In the genomic region with DNA sequence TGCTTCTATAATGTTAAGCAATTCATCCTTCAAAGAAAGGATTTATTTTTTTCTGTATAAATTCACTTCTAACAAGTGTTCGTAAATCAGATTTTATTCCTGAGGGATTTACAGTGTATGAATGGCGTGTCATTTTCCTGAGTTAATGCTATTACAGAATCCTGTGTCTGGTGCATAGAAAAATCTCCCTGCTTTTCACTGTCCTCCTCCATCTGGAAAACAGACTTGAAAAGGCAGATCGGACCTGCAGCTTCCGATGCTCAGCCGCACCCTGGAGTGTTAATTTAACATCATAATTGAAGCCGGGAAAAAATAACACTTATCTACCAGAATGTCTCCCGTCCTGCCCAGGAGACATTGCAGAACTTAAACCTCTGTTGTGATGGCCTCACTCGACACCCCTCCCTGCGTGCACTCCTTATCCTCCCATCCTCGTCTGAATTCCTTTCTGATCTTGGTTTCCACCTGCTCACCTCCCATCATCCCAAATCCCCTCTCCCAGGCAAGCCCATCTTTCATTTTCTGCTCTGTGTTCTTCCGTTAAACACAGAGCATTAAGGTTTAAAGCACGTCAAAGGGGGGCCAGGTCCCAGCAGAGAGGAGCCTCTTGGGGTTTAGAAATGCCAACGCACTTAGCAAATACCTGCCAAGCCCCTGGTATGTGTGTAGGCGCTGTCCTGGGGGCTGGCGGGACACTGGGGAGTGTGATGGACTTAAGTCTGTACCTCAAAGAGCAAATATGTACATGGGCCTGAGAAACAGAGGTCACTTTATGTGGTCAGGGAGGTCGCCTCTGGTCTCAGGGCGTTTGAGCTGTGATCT, we compare ENCODE assay signal across 19 cellular contexts.
DNase-seq lines count a peak whose midpoint lies in the region; ATAC-seq, FAIRE-seq and TF ChIP-seq lines count a peak whose summit lies in the region.
"Had no signal": no experiment of that assay in that cellular context is flagged by ENCODE, and none has a peak within 500 bp of the region (broad histone marks: within the 10 kb centered on the region; RNA-seq: fewer than 3 reads in every experiment).

No MANE protein-coding gene starts in this region.

- H3K9me2 ChIP-seq in SK-N-SH, result no peaks in the 10 kb centered on the region

- POLR2A ChIA-PET in SK-N-SH (lab: Yijun Ruan, JAX) (no interaction called here), T-cell (lab: Charles Lee) (no interaction called here)

- H3K27me3 ChIP-seq in SK-N-SH (ENCODE audit: insufficient read depth), result no peaks in the 10 kb centered on the region

- H3K79me2 ChIP-seq in SK-N-SH (ENCODE audit: insufficient read depth), result no peaks in the 10 kb centered on the region

- peak in 1 of 2 experiments; percentile 65; a peak in 1 of 4 replicates for TF ChIP-seq EP300 in SK-N-SH (IDR thresholded peaks at IDR 0.05; ENCODE audit: borderline replicate concordance in 1 of 2, low read depth in 1 of 2, low read length in 1 of 2)

- ATAC-seq in Right ventricle myocardium inferior (no peak), left cardiac atrium (no peak), T-cell (replicated peaks in 1 of 4) (no peak)
- no peak for ATAC-seq in activated T-cell treated with anti-CD3 and anti-CD28 coated beads, Interleukin-2, amount 50 U/mL, for 72 hours (replicated peaks in 1 of 2)
- ATAC-seq: A549, GM12878 had no signal

- H3F3A ChIP-seq in SK-N-SH (replicated peaks; ENCODE audit: insufficient read depth), result no peaks in the 10 kb centered on the region

- peaks cover 0 to 20% of the 10 kb centered on the region in 2 experiments; a peak in 1 of 4 replicates for H3K4me1 ChIP-seq in SK-N-SH (ENCODE audit: control insufficient read depth in 1 of 2, insufficient read depth in 2 of 2, low read depth in 1 of 2, low read length in 1 of 2)
- H3K4me1 ChIP-seq: A549 had no signal

- peak overlapping the region in 1 of 2 experiments; percentile 50; a peak in 1 of 4 replicates for H3K27ac ChIP-seq in SK-N-SH (ENCODE audit: low read depth in 2 of 2, low read length in 1 of 2)
- H3K27ac ChIP-seq: A549 had no signal

- no peak overlapping the region for H3K4me3 ChIP-seq in SK-N-SH (ENCODE audit: low read depth in 2 of 2, low read length in 1 of 2)
- H3K4me3 ChIP-seq: A549, GM12878 had no signal

- peaks cover 0 to 6% (median 1%) of the 10 kb centered on the region in 3 donors for H3K9me3 Mint-ChIP-seq in T-cell
- H3K9me3 Mint-ChIP-seq in activated T-cell treated with anti-CD3 and anti-CD28 coated beads, Interleukin-2, amount 50 U/mL, for 72 hours, result peaks cover 0 to 3% of the 10 kb centered on the region in 2 donors

- H3K9me3 ChIP-seq in SK-N-SH, result no peaks in the 10 kb centered on the region; the same call in 1 of the 2 replicates
- H3K9me3 ChIP-seq: A549 had no signal

- no peak for TF ChIP-seq CTCF in SK-N-SH (IDR thresholded peaks at IDR 0.05)

- no peak overlapping the region for H3K9ac ChIP-seq in SK-N-SH

- H3K4me2 ChIP-seq in SK-N-SH, result no peak overlapping the region
- H3K4me2 ChIP-seq: A549 had no signal

- peak overlapping the region in 1 of 2 donors; percentile 21 for H3K27ac Mint-ChIP-seq in T-cell
- no peak overlapping the region for H3K27ac Mint-ChIP-seq in activated T-cell treated with anti-CD3 and anti-CD28 coated beads, Interleukin-2, amount 50 U/mL, for 72 hours

- DNase-seq in Right ventricle myocardium inferior (ENCODE audit: missing footprints) (peak; percentile 45), left cardiac atrium (no peak), SK-N-SH (peak; percentile 80), mesenteric fat pad (ENCODE audit: low spot score) (peak; percentile 45), urothelium cell line (ENCODE audit: low spot score) (no peak), T-cell (no peak), erythroblast (lab: John Stamatoyannopoulos, UW) (no peak)
- no peak for DNase-seq in activated T-cell treated with anti-CD3 and anti-CD28 coated beads, Interleukin-2, amount 50 U/mL, for 72 hours
- DNase-seq: Calu3, IMR-90, Kasumi-1, NCI-H187 treated with DMSO at 0.1 percent for 48 hours, NCI-H2171 treated with DMSO at 0.1 percent for 48 hours, NCI-H774, SIG-M5 had no signal

- FAIRE-seq in urothelium cell line (lab: Jason Lieb, UNC), result peak; percentile 50
- FAIRE-seq: A549, GM12878, GM18507, H54 had no signal

- CTCF ChIA-PET in SK-N-SH (lab: Yijun Ruan, JAX), result interaction anchor here (1.7 kb wide), 1 partner anchor 14 kb away, joined by 3 read pairs; no protein-coding TSS in a partner anchor
- CTCF ChIA-PET in T-cell (lab: Charles Lee), result no interaction called here

- TF ChIP-seq POLR2A in erythroblast (IDR thresholded peaks at IDR 0.05; ENCODE audit: low read length), result no peak

- H3K36me3 ChIP-seq in SK-N-SH (replicated peaks in 1 of 2; ENCODE audit: control insufficient read depth in 1 of 2, insufficient read depth in 2 of 2, low read length in 1 of 2), result no peaks in the 10 kb centered on the region

- H3K27me3 Mint-ChIP-seq in T-cell, result no peaks in the 10 kb centered on the region
- H3K27me3 Mint-ChIP-seq in activated T-cell treated with anti-CD3 and anti-CD28 coated beads, Interleukin-2, amount 50 U/mL, for 72 hours (ENCODE audit: low read depth), result no peaks in the 10 kb centered on the region

- TF ChIP-seq RAD21 in SK-N-SH (IDR thresholded peaks at IDR 0.05; ENCODE audit: low read length), result no peak

- H3K4me3 Mint-ChIP-seq in T-cell, result no peak overlapping the region
- no peak overlapping the region for H3K4me3 Mint-ChIP-seq in activated T-cell treated with anti-CD3 and anti-CD28 coated beads, Interleukin-2, amount 50 U/mL, for 72 hours

- peaks cover 9% of the 10 kb centered on the region in 3 donors for H3K4me1 Mint-ChIP-seq in T-cell
- H3K4me1 Mint-ChIP-seq in activated T-cell treated with anti-CD3 and anti-CD28 coated beads, Interleukin-2, amount 50 U/mL, for 72 hours (ENCODE audit: low read depth), result no peaks in the 10 kb centered on the region

- no peaks in the 10 kb centered on the region for H4K20me1 ChIP-seq in SK-N-SH (ENCODE audit: insufficient read depth)

- H3K36me3 Mint-ChIP-seq in T-cell, result no peaks in the 10 kb centered on the region
- no peaks in the 10 kb centered on the region for H3K36me3 Mint-ChIP-seq in activated T-cell treated with anti-CD3 and anti-CD28 coated beads, Interleukin-2, amount 50 U/mL, for 72 hours (ENCODE audit: insufficient read depth in 2 of 2)

- WGBS in SK-N-SH (ENCODE audit: low lambda C conversion rate), result 52% methylated on average over 17 of the region's 17 CpGs

- no peak overlapping the region for H2AFZ ChIP-seq in SK-N-SH (ENCODE audit: low read depth)

- intact Hi-C loops in Right ventricle myocardium inferior (cut with DNase I) (no loop called here), left cardiac atrium (cut with DNase I) (no loop called here)

TF ChIP-seq in SK-N-SH, 30 proteins besides CTCF, POLR2A, EP300 and RAD21:
- TF ChIP-seq POLR2AphosphoS5 (IDR thresholded peaks at IDR 0.05; ENCODE audit: low read depth, low read length), result no peak
- peak; percentile 50 for TF ChIP-seq CHD2 (IDR thresholded peaks at IDR 0.05; ENCODE audit: low read length, partially characterized antibody)
- no peak for TF ChIP-seq NFIC (IDR thresholded peaks at IDR 0.05; ENCODE audit: borderline replicate concordance)
- TF ChIP-seq JUND (IDR thresholded peaks at IDR 0.05), result no peak
- TF ChIP-seq RCOR1 (IDR thresholded peaks at IDR 0.05; ENCODE audit: low read length), result peak; percentile 85; the same call in 1 of the 2 replicates
- 0 out of 2 replicates have a peak, but pooled peaks have one; percentile 46 for TF ChIP-seq FOXJ3 (CRISPR knock-in tag; IDR thresholded peaks at IDR 0.05)
- no peak for TF ChIP-seq RFX5 (IDR thresholded peaks at IDR 0.05; ENCODE audit: low read length)
TF ChIP-seq in SK-N-SH: peak in this region for 3.

Comparison
In these comparisons a context has a peak if more than half of its experiments do, and no peak if none do; other contexts are left out.
1. DNase-seq: peak in Right ventricle myocardium inferior (single experiment), SK-N-SH (single experiment) and mesenteric fat pad (single experiment); none in left cardiac atrium (single experiment), urothelium cell line (single experiment), T-cell (0 of 34), activated T-cell treated with anti-CD3 and anti-CD28 coated beads, Interleukin-2, amount 50 U/mL, for 72 hours (0 of 2) and erythroblast (0 of 2).